Comparison of ENCODE assay signal across 8 cellular contexts in genomic region chr15:56242576-56243116, GRCh38. TPM values are rescaled to one million over a fixed set of nuclear protein-coding genes. Genes with fewer than 3 reads are reported as not detected.
DNase-seq lines count a peak whose midpoint lies in the region; ATAC-seq and TF ChIP-seq lines count a peak whose summit lies in the region.

No MANE protein-coding gene starts in this region.

- H3K27me3 ChIP-seq in esophagus squamous epithelium (no peaks in the 10 kb centered on the region), psoas muscle (ENCODE audit: insufficient read depth in 3 of 3, low read length in 2 of 3) (no peaks in the 10 kb centered on the region)

- H3K4me3 ChIP-seq in esophagus squamous epithelium (peak overlapping the region; percentile 85 to 96 (median 92)), psoas muscle (peak overlapping the region; percentile 78)

- peaks cover 16% of the 10 kb centered on the region for H3K36me3 Mint-ChIP-seq in activated CD4-positive, alpha-beta T cell treated with anti-CD3 and anti-CD28 coated beads, Interleukin-2, amount 10 ng/mL, durations not matched to agents 7 days and 5 days (ENCODE audit: low read depth)

- intact Hi-C loops in esophagus squamous epithelium (cut with DNase I): no loop called here
- intact Hi-C loops in psoas muscle (cut with DNase I): loop anchor here (5.0 to 10.0 kb wide), 4 partner anchors 138 to 250 kb away; partner anchors contain the start of gene NEDD4 (in 2 of the 2)

- H3K4me3 Mint-ChIP-seq in activated CD4-positive, alpha-beta T cell treated with anti-CD3 and anti-CD28 coated beads, Interleukin-2, amount 10 ng/mL, durations not matched to agents 7 days and 5 days: peak overlapping the region; percentile 90

- CTCF ChIA-PET in activated CD4-positive, alpha-beta T cell treated with anti-CD3 and anti-CD28 coated beads, Interleukin-2, amount 10 ng/mL, durations not matched to agents 7 days and 5 days (lab: Charles Lee): no interaction called here

- H3K36me3 ChIP-seq in esophagus squamous epithelium (no peaks in the 10 kb centered on the region), psoas muscle (ENCODE audit: insufficient read depth in 1 of 2, low read depth in 1 of 2) (no peaks in the 10 kb centered on the region)

- H3K27ac Mint-ChIP-seq in activated CD4-positive, alpha-beta T cell treated with anti-CD3 and anti-CD28 coated beads, Interleukin-2, amount 10 ng/mL, durations not matched to agents 7 days and 5 days: peak overlapping the region; percentile 94

- no peak for DNase-seq in activated CD4-positive, alpha-beta T cell treated with anti-CD3 and anti-CD28 coated beads, Interleukin-2, amount 10 ng/mL, durations not matched to agents 7 days and 5 days
- DNase-seq in activated CD4-positive, alpha-beta T cell treated with anti-CD3 and anti-CD28 coated beads, Interleukin-2, amount 50 U/mL, for 4 hours: no peak
- DNase-seq in esophagus squamous epithelium (lab: John Stamatoyannopoulos, UW): no peak
- DNase-seq in psoas muscle: no peak
- no peak for DNase-seq in stimulated activated CD4-positive, alpha-beta T cell treated with anti-CD3 and anti-CD28 coated beads, Interleukin-2, amount 100 ng/mL, for 48 hours

- H3K27me3 Mint-ChIP-seq in activated CD4-positive, alpha-beta T cell treated with anti-CD3 and anti-CD28 coated beads, Interleukin-2, amount 10 ng/mL, durations not matched to agents 7 days and 5 days: no peaks in the 10 kb centered on the region

- POLR2A ChIA-PET in activated CD4-positive, alpha-beta T cell treated with anti-CD3 and anti-CD28 coated beads, Interleukin-2, amount 10 ng/mL, durations not matched to agents 7 days and 5 days (lab: Charles Lee): no interaction called here

- H3K4me1 ChIP-seq in esophagus squamous epithelium (peaks cover 10 to 58% (median 18%) of the 10 kb centered on the region in 3 donors), psoas muscle (peaks cover 21% of the 10 kb centered on the region)

- no peaks in the 10 kb centered on the region for H3K9me3 ChIP-seq in esophagus squamous epithelium
- H3K9me3 ChIP-seq in psoas muscle: no peaks in the 10 kb centered on the region

- peaks cover 37% of the 10 kb centered on the region for H3K4me1 Mint-ChIP-seq in activated CD4-positive, alpha-beta T cell treated with anti-CD3 and anti-CD28 coated beads, Interleukin-2, amount 10 ng/mL, durations not matched to agents 7 days and 5 days

- no peak for TF ChIP-seq CTCF in esophagus squamous epithelium (IDR thresholded peaks at IDR 0.05)
- TF ChIP-seq CTCF in psoas muscle (IDR thresholded peaks at IDR 0.05): no peak

- H3K9me3 Mint-ChIP-seq in activated CD4-positive, alpha-beta T cell treated with anti-CD3 and anti-CD28 coated beads, Interleukin-2, amount 10 ng/mL, durations not matched to agents 7 days and 5 days: no peaks in the 10 kb centered on the region

- ATAC-seq in SK-N-SH treated with all-trans-retinoic acid at 6 μM for 48 hours (0 out of 3 replicates have a peak, but pooled peaks have one; percentile 5), psoas muscle (no peak), HG03460 (IDR thresholded peaks at IDR 0.05; ENCODE audit: unreplicated experiment) (no peak), HG03108 (IDR thresholded peaks at IDR 0.05; ENCODE audit: unreplicated experiment) (no peak)

- no peak for TF ChIP-seq POLR2A in esophagus squamous epithelium (IDR thresholded peaks at IDR 0.05)

- WGBS in esophagus squamous epithelium, 2 donors: 0% methylated on average over 4 to 11 of the region's 11 CpGs
- WGBS in psoas muscle, 3 donors: 0 to 2% (median 0%) methylated on average over 11 of the region's 11 CpGs

- H3K27ac ChIP-seq in esophagus squamous epithelium: peak overlapping the region; percentile 94 to 97 (median 96)
- H3K27ac ChIP-seq in psoas muscle: peak overlapping the region; percentile 87

TF ChIP-seq in SK-N-SH treated with all-trans-retinoic acid at 6 μM for 48 hours, 23 proteins besides CTCF, POLR2A, EP300 and RAD21:
- no peak for TF ChIP-seq ZFP30 (CRISPR knock-in tag; IDR thresholded peaks at IDR 0.05)

RNA-seq across cellular contexts. Expression of gene RFX7, which starts 1.0 kb away (rescaled TPM):
- 10 to 100 TPM; 33.8 to 42.5 TPM for total RNA-seq in activated CD4-positive, alpha-beta T cell treated with anti-CD3 and anti-CD28 coated beads, Interleukin-2, amount 10 ng/mL, durations not matched to agents 7 days and 5 days
- 10 to 100 TPM in 2 of 4 donors, 1 to 10 TPM in 2; 7.5 to 10.7 (median 9.9) TPM for total RNA-seq in esophagus squamous epithelium
- total RNA-seq in psoas muscle: 10 to 100 TPM; 11.8 to 17.6 (median 14.3) TPM
- 1 to 10 TPM in 2 of 3 donors, under 1 TPM in 1; 0.83 to 6.1 (median 2.2) TPM for polyA plus RNA-seq in psoas muscle
